In genomic region chr2:183123959-183124221, GRCh38 we compare ENCODE assay signal across 1 cellular context.
A peak's percentile ranks its signal among the peaks of the same experiment; 100 is the strongest.
TF ChIP-seq lines count a peak whose summit lies in the region.

No MANE protein-coding gene starts in this region.

TF ChIP-seq in HepG2, 621 proteins besides CTCF, POLR2A, EP300 and RAD21 (continued from another document):
- TF ChIP-seq, protein P1, sequence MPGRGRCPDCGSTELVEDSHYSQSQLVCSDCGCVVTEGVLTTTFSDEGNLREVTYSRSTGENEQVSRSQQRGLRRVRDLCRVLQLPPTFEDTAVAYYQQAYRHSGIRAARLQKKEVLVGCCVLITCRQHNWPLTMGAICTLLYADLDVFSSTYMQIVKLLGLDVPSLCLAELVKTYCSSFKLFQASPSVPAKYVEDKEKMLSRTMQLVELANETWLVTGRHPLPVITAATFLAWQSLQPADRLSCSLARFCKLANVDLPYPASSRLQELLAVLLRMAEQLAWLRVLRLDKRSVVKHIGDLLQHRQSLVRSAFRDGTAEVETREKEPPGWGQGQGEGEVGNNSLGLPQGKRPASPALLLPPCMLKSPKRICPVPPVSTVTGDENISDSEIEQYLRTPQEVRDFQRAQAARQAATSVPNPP (CRISPR knock-in tag; IDR thresholded peaks at IDR 0.05) = no peak
- TF ChIP-seq ZNF629 (CRISPR knock-in tag; conservative IDR thresholded peaks at IDR 0.05) = no peak
- TF ChIP-seq ZNF136 (CRISPR knock-in tag; IDR thresholded peaks at IDR 0.05; ENCODE audit: low read depth) = 0 out of 2 replicates have a peak, but pooled peaks have one; percentile 73
- TF ChIP-seq, protein P2, sequence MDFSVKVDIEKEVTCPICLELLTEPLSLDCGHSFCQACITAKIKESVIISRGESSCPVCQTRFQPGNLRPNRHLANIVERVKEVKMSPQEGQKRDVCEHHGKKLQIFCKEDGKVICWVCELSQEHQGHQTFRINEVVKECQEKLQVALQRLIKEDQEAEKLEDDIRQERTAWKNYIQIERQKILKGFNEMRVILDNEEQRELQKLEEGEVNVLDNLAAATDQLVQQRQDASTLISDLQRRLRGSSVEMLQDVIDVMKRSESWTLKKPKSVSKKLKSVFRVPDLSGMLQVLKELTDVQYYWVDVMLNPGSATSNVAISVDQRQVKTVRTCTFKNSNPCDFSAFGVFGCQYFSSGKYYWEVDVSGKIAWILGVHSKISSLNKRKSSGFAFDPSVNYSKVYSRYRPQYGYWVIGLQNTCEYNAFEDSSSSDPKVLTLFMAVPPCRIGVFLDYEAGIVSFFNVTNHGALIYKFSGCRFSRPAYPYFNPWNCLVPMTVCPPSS (IDR thresholded peaks at IDR 0.05) = no peak
- no peak for TF ChIP-seq BCL6 (CRISPR knock-in tag; IDR thresholded peaks at IDR 0.05)
- no peak for TF ChIP-seq ZFP36 (IDR thresholded peaks at IDR 0.05; ENCODE audit: borderline replicate concordance, low read depth, low read length, partially characterized antibody)
- no peak for TF ChIP-seq HMGXB3 (CRISPR knock-in tag; IDR thresholded peaks at IDR 0.05; ENCODE audit: borderline replicate concordance)
- TF ChIP-seq NCOA1 (CRISPR knock-in tag; IDR thresholded peaks at IDR 0.05) = peak; percentile 20; the same call in 1 of the 2 replicates
- TF ChIP-seq ZNF264 (CRISPR knock-in tag; IDR thresholded peaks at IDR 0.05) = 0 out of 2 replicates have a peak, but pooled peaks have one; percentile 35
- TF ChIP-seq U2AF2 (IDR thresholded peaks at IDR 0.05; ENCODE audit: low read depth, low read length) = no peak
- TF ChIP-seq ZNF770 (CRISPR knock-in tag; IDR thresholded peaks at IDR 0.05) = no peak
- TF ChIP-seq MXD4 (CRISPR knock-in tag; IDR thresholded peaks at IDR 0.05) = no peak
- TF ChIP-seq USF2 (IDR thresholded peaks at IDR 0.05; ENCODE audit: low read depth, low read length) = no peak
- 0 out of 2 replicates have a peak, but pooled peaks have one; percentile 8 for TF ChIP-seq USF2 (CRISPR knock-in tag; IDR thresholded peaks at IDR 0.05; ENCODE audit: borderline replicate concordance)
- no peak for TF ChIP-seq ZNF766 (CRISPR knock-in tag; IDR thresholded peaks at IDR 0.05; ENCODE audit: borderline replicate concordance)
- no peak for TF ChIP-seq ZBTB49 (CRISPR knock-in tag; IDR thresholded peaks at IDR 0.05; ENCODE audit: borderline replicate concordance)
- no peak for TF ChIP-seq MAFK (conservative IDR thresholded peaks at IDR 0.05 in 1 of 2, IDR thresholded peaks at IDR 0.05 in 1 of 2; ENCODE audit: low read length in 2 of 2)
- TF ChIP-seq ZNF224 (CRISPR knock-in tag; IDR thresholded peaks at IDR 0.05) = 0 out of 2 replicates have a peak, but pooled peaks have one; percentile 61
- 0 out of 2 replicates have a peak, but pooled peaks have one; percentile 12 for TF ChIP-seq SETDB1 (CRISPR knock-in tag; IDR thresholded peaks at IDR 0.05; ENCODE audit: borderline replicate concordance)
- 0 out of 2 replicates have a peak, but pooled peaks have one; percentile 24 for TF ChIP-seq ZNF431 (CRISPR knock-in tag; IDR thresholded peaks at IDR 0.05; ENCODE audit: borderline replicate concordance, low read depth)
- TF ChIP-seq KDM5B (CRISPR knock-in tag; IDR thresholded peaks at IDR 0.05; ENCODE audit: borderline replicate concordance) = no peak; the same call in 1 of the 2 replicates
- TF ChIP-seq SIN3B (IDR thresholded peaks at IDR 0.05; ENCODE audit: low read length) = no peak
- TF ChIP-seq ZNF44 (CRISPR knock-in tag; IDR thresholded peaks at IDR 0.05) = peak; percentile 15; the same call in 1 of the 2 replicates
- no peak for TF ChIP-seq ZNF557 (CRISPR knock-in tag; IDR thresholded peaks at IDR 0.05)
- 0 out of 2 replicates have a peak, but pooled peaks have one; percentile 2 for TF ChIP-seq ZNF121 (CRISPR knock-in tag; IDR thresholded peaks at IDR 0.05)
- no peak for TF ChIP-seq ATF7-NPFF (CRISPR knock-in tag; IDR thresholded peaks at IDR 0.05; ENCODE audit: low read depth)
- TF ChIP-seq ZNF468 (CRISPR knock-in tag; IDR thresholded peaks at IDR 0.05) = peak; percentile 51; the same call in 1 of the 2 replicates
- no peak for TF ChIP-seq MBNL3 (CRISPR knock-in tag; conservative IDR thresholded peaks at IDR 0.05)
- TF ChIP-seq ASH2L (IDR thresholded peaks at IDR 0.05; ENCODE audit: insufficient read length, low read depth, low read length) = no peak
- TF ChIP-seq NFE2L2 (IDR thresholded peaks at IDR 0.05; ENCODE audit: low read length) = no peak
TF ChIP-seq in HepG2: peak in this region for 21.
